ENCODE assay signal across 15 cellular contexts in genomic region chr15:23374226-23374625, GRCh38. TPM values are rescaled to one million over a fixed set of nuclear protein-coding genes. Genes with fewer than 3 reads are reported as not detected.
"Had no signal": no experiment of that assay in that cellular context is flagged by ENCODE, and none has a peak within 500 bp of the region (broad histone marks: within the 10 kb centered on the region; RNA-seq: fewer than 3 reads in every experiment).

No MANE protein-coding gene starts in this region.

RNA-seq across cellular contexts. Expression of gene GOLGA6L26, which starts 40.2 kb away (rescaled TPM):
- total RNA-seq: activated B cell treated with CpG ODN at 0.5 μM for 24 hours; activated CD4-positive, alpha-beta memory T cell treated with anti-CD3 and anti-CD28 coated beads for 36 hours; activated CD4-positive, alpha-beta memory T cell treated with anti-CD3 and anti-CD28 coated beads, Interleukin-2, amount 10 ng/mL, durations not matched to agents 7 days and 5 days; activated CD4-positive, alpha-beta T cell treated with anti-CD3 and anti-CD28 coated beads for 36 hours; activated CD4-positive, alpha-beta T cell treated with anti-CD3 and anti-CD28 coated beads, Interleukin-2, amount 10 ng/mL, durations not matched to agents 24 days and 14 days; activated CD4-positive, alpha-beta T cell treated with anti-CD3 and anti-CD28 coated beads, Interleukin-2, amount 10 ng/mL, durations not matched to agents 7 days and 5 days; activated CD8-positive, alpha-beta memory T cell treated with anti-CD3 and anti-CD28 coated beads for 36 hours; activated CD8-positive, alpha-beta memory T cell treated with anti-CD3 and anti-CD28 coated beads, Interleukin-2, amount 10 ng/mL, durations not matched to agents 7 days and 5 days; activated CD8-positive, alpha-beta T cell treated with anti-CD3 and anti-CD28 coated beads for 36 hours; activated CD8-positive, alpha-beta T cell treated with anti-CD3 and anti-CD28 coated beads, Interleukin-2, amount 10 ng/mL, durations not matched to agents 7 days and 5 days; T-cell; T-helper 1 cell treated with Interleukin-12 subunit alpha and Interleukin-12 subunit beta and Interleukin-4 antibody, amounts not matched to agents 30 ng/mL and 1 ng/mL, for 36 hours; T-helper 17 cell; T-helper 2 cell treated with Interferon-gamma antibody and Interleukin-4, amounts not matched to agents 100 ng/mL and 5 ng/mL, for 36 hours; WTC11 had no signal
